25 cellular contexts compared by ENCODE assay signal in genomic region chr5:178801021-178801420, GRCh38. TPM values are rescaled to one million over a fixed set of nuclear protein-coding genes. Genes with fewer than 3 reads are reported as not detected.
DNase-seq lines count a peak whose midpoint lies in the region; ATAC-seq and TF ChIP-seq lines count a peak whose summit lies in the region.
"Had no signal": no experiment of that assay in that cellular context is flagged by ENCODE, and none has a peak within 500 bp of the region (broad histone marks: within the 10 kb centered on the region; RNA-seq: fewer than 3 reads in every experiment).

No MANE protein-coding gene starts in this region.

- no peaks in the 10 kb centered on the region for H3K27me3 ChIP-seq in endodermal cell (ENCODE audit: control insufficient read depth, insufficient read depth, low read length, poor library complexity, severe bottlenecking)
- no peaks in the 10 kb centered on the region for H3K27me3 ChIP-seq in aorta (ENCODE audit: control insufficient read depth in 1 of 2, insufficient read depth in 2 of 2, low read length in 1 of 2)
- H3K27me3 ChIP-seq in testis = no peaks in the 10 kb centered on the region
- H3K27me3 ChIP-seq: BE2C, BLaER1 had no signal

- H3K9me3 Mint-ChIP-seq in chondrocyte (ENCODE audit: low read depth) = peaks cover 23% of the 10 kb centered on the region
- peaks cover 9% of the 10 kb centered on the region for H3K9me3 Mint-ChIP-seq in endodermal cell
- peaks cover 15% of the 10 kb centered on the region for H3K9me3 Mint-ChIP-seq in activated naive CD4-positive, alpha-beta T cell treated with anti-CD3 and anti-CD28 coated beads, Interleukin-2, amount 10 ng/mL, durations not matched to agents 7 days and 5 days

- no peak overlapping the region for H3K9ac ChIP-seq in endodermal cell (ENCODE audit: extremely low read depth, low read length, poor library complexity, severe bottlenecking)
- H3K9ac ChIP-seq: BLaER1 had no signal

- H3K4me3 ChIP-seq in HEK293 (ENCODE audit: low read depth, low read length) (no peak overlapping the region), endodermal cell (ENCODE audit: low read length) (no peak overlapping the region), aorta (ENCODE audit: low read length in 2 of 2) (no peak overlapping the region), testis (no peak overlapping the region)
- H3K4me3 ChIP-seq: BLaER1, GM12878 had no signal

- DNase-seq in chondrocyte (ENCODE audit: low spot score) = peak; percentile 40
- DNase-seq in endodermal cell = peak; percentile 22
- DNase-seq in aorta = no peak
- DNase-seq in activated naive CD4-positive, alpha-beta T cell treated with anti-CD3 and anti-CD28 coated beads, Interleukin-2, amount 10 ng/mL, durations not matched to agents 7 days and 5 days = no peak
- no peak for DNase-seq in testis
- no peak for DNase-seq in left cardiac atrium
- DNase-seq: 8988T; ACHN; BE2C; C1 segment of cervical spinal cord; CD4-positive, alpha-beta memory T cell; CD4-positive, CD25-positive, alpha-beta regulatory T cell; CD8-positive, alpha-beta memory T cell; COR-L47; DMS 273 treated with DMSO at 0.1 percent for 48 hours; DMS153; DMS53; DMS79; DND-41; EL; GDM1 had no signal

- H3K4me1 Mint-ChIP-seq in chondrocyte (ENCODE audit: low read depth) (no peaks in the 10 kb centered on the region), endodermal cell (no peaks in the 10 kb centered on the region)
- no peaks in the 10 kb centered on the region for H3K4me1 Mint-ChIP-seq in activated naive CD4-positive, alpha-beta T cell treated with anti-CD3 and anti-CD28 coated beads, Interleukin-2, amount 10 ng/mL, durations not matched to agents 7 days and 5 days
- H3K4me1 Mint-ChIP-seq: CD4-positive, CD25-positive, alpha-beta regulatory T cell had no signal

- H3K36me3 Mint-ChIP-seq in chondrocyte (ENCODE audit: low read depth) (no peaks in the 10 kb centered on the region), endodermal cell (ENCODE audit: low read depth) (no peaks in the 10 kb centered on the region)
- H3K36me3 Mint-ChIP-seq in activated naive CD4-positive, alpha-beta T cell treated with anti-CD3 and anti-CD28 coated beads, Interleukin-2, amount 10 ng/mL, durations not matched to agents 7 days and 5 days = no peaks in the 10 kb centered on the region
- H3K36me3 Mint-ChIP-seq: CD14-positive monocyte; CD4-positive, alpha-beta memory T cell had no signal

- H3K36me3 ChIP-seq in HEK293 (ENCODE audit: control insufficient read depth in 2 of 2, insufficient read depth in 1 of 2, low read length in 2 of 2) (no peaks in the 10 kb centered on the region), endodermal cell (ENCODE audit: control insufficient read depth, insufficient read depth, low read length) (no peaks in the 10 kb centered on the region), aorta (ENCODE audit: control insufficient read depth in 1 of 2, insufficient read depth in 2 of 2, low read length in 1 of 2) (no peaks in the 10 kb centered on the region), testis (ENCODE audit: low read depth, missing control alignments) (no peaks in the 10 kb centered on the region)
- H3K36me3 ChIP-seq: BLaER1 had no signal

- ATAC-seq in aorta (ENCODE audit: low FRiP score) = peak; percentile 36
- ATAC-seq in left cardiac atrium = no peak
- ATAC-seq: GM12878 had no signal

- WGBS in endodermal cell (ENCODE audit: insufficient coverage in 1 of 2, insufficient read length in 1 of 2), 2 experiments = 79% methylated on average over 5 of the region's 5 CpGs; no CpG with 5 or more reads in 1 of the 2 experiments
- 75 to 81% methylated on average over 5 of the region's 5 CpGs for WGBS in aorta, 2 donors
- 82 to 89% methylated on average over 5 of the region's 5 CpGs for WGBS in testis, 2 donors

- H3K27me3 Mint-ChIP-seq in chondrocyte (ENCODE audit: low read depth) (no peaks in the 10 kb centered on the region), endodermal cell (ENCODE audit: insufficient read depth) (peaks cover 3% of the 10 kb centered on the region)
- H3K27me3 Mint-ChIP-seq in activated naive CD4-positive, alpha-beta T cell treated with anti-CD3 and anti-CD28 coated beads, Interleukin-2, amount 10 ng/mL, durations not matched to agents 7 days and 5 days = no peaks in the 10 kb centered on the region
- H3K27me3 Mint-ChIP-seq: CD4-positive, CD25-positive, alpha-beta regulatory T cell had no signal

- TF ChIP-seq CTCF in HEK293 (tag by site-specific recombination; IDR thresholded peaks at IDR 0.05) (no peak), chondrocyte (IDR thresholded peaks at IDR 0.05) (no peak), endodermal cell (conservative IDR thresholded peaks at IDR 0.05) (no peak), testis (IDR thresholded peaks at IDR 0.05) (no peak)

- H3K27ac Mint-ChIP-seq in chondrocyte (ENCODE audit: unreplicated experiment) (no peak overlapping the region), endodermal cell (no peak overlapping the region)
- no peak overlapping the region for H3K27ac Mint-ChIP-seq in activated naive CD4-positive, alpha-beta T cell treated with anti-CD3 and anti-CD28 coated beads, Interleukin-2, amount 10 ng/mL, durations not matched to agents 7 days and 5 days
- H3K27ac Mint-ChIP-seq: CD14-positive monocyte; CD4-positive, alpha-beta memory T cell; CD4-positive, CD25-positive, alpha-beta regulatory T cell; CD8-positive, alpha-beta memory T cell had no signal

- H3K27ac ChIP-seq in HEK293 (ENCODE audit: extremely low read depth, low read depth, low read length) (no peak overlapping the region), endodermal cell (ENCODE audit: low read depth, low read length) (no peak overlapping the region), aorta (ENCODE audit: low read depth in 1 of 2, low read length in 2 of 2) (no peak overlapping the region), testis (no peak overlapping the region)
- H3K27ac ChIP-seq: BLaER1 had no signal

- POLR2A ChIA-PET in HEK293 (lab: Yijun Ruan, JAX) = no interaction called here

- H3K4me3 Mint-ChIP-seq in chondrocyte (ENCODE audit: unreplicated experiment) = no peak overlapping the region
- no peak overlapping the region for H3K4me3 Mint-ChIP-seq in endodermal cell
- no peak overlapping the region for H3K4me3 Mint-ChIP-seq in activated naive CD4-positive, alpha-beta T cell treated with anti-CD3 and anti-CD28 coated beads, Interleukin-2, amount 10 ng/mL, durations not matched to agents 7 days and 5 days
- H3K4me3 Mint-ChIP-seq: CD14-positive monocyte; CD4-positive, alpha-beta memory T cell; CD4-positive, CD25-positive, alpha-beta regulatory T cell; CD8-positive, alpha-beta memory T cell had no signal

- H3K4me1 ChIP-seq in HEK293 (ENCODE audit: control insufficient read depth, insufficient read depth, low read length) (no peaks in the 10 kb centered on the region), endodermal cell (ENCODE audit: control insufficient read depth, insufficient read depth, low read length) (no peaks in the 10 kb centered on the region), aorta (ENCODE audit: control insufficient read depth in 1 of 2, insufficient read depth in 2 of 2, low read length in 2 of 2) (no peaks in the 10 kb centered on the region), testis (no peaks in the 10 kb centered on the region)
- H3K4me1 ChIP-seq: BE2C had no signal

- H3K9me3 ChIP-seq in HEK293 (ENCODE audit: control insufficient read depth, insufficient read depth, low read depth, low read length) (no peaks in the 10 kb centered on the region), endodermal cell (ENCODE audit: control insufficient read depth, low read length) (peaks cover 8% of the 10 kb centered on the region), aorta (ENCODE audit: control insufficient read depth, low read length) (peaks cover 1% of the 10 kb centered on the region), testis (no peaks in the 10 kb centered on the region)
- H3K9me3 ChIP-seq: BE2C had no signal

- intact Hi-C loops in aorta (cut with DNase I) = no loop called here
- intact Hi-C loops in testis (cut with DNase I; ENCODE audit: low total_unique reads) = no loop called here
- intact Hi-C loops in left cardiac atrium (cut with DNase I) = no loop called here

- CTCF ChIA-PET in HEK293 (lab: Yijun Ruan, JAX) = no interaction called here
- CTCF ChIA-PET in activated naive CD4-positive, alpha-beta T cell treated with anti-CD3 and anti-CD28 coated beads, Interleukin-2, amount 10 ng/mL, durations not matched to agents 7 days and 5 days (lab: Charles Lee) = no interaction called here

- TF ChIP-seq POLR2A in testis (IDR thresholded peaks at IDR 0.05) = no peak

TF ChIP-seq in HEK293, 187 proteins besides CTCF, POLR2A, EP300 and RAD21:
- no peak for TF ChIP-seq ZNF302 (tag by site-specific recombination; IDR thresholded peaks at IDR 0.05; ENCODE audit: low read depth)
- no peak for TF ChIP-seq ZNF184 (tag by site-specific recombination; IDR thresholded peaks at IDR 0.05)
- 0 out of 2 replicates have a peak, but pooled peaks have one; percentile 28 for TF ChIP-seq EGR2 (tag by site-specific recombination; IDR thresholded peaks at IDR 0.05; ENCODE audit: low read depth)
- TF ChIP-seq ZEB2 (tag by site-specific recombination; IDR thresholded peaks at IDR 0.05) = no peak
- no peak for TF ChIP-seq ZSCAN18 (tag by site-specific recombination; IDR thresholded peaks at IDR 0.05)

RNA-seq across cellular contexts. Expression of gene ZNF354B, which starts 58.7 kb away (rescaled TPM):
- total RNA-seq in chondrocyte (12.8 to 13.9 TPM (median 13.4 TPM) in 3 replicates), endodermal cell (10 to 100 TPM; 24.3 to 26.0 TPM), aorta (10 to 100 TPM; 14.4 to 22.9 TPM), testis (10 to 100 TPM; 24.3 to 30.8 TPM), left cardiac atrium (1 to 10 TPM; 8.2 to 9.2 TPM)
- 16.9 TPM for polyA plus RNA-seq in endodermal cell (2013, experiment 1 of 2)
- 17.2 TPM for polyA plus RNA-seq in endodermal cell (2013, experiment 2 of 2)
- polyA plus RNA-seq in aorta (10 to 100 TPM in 1 of 2 donors, 1 to 10 TPM in 1; 2.3 to 16.6 TPM), testis (ENCODE audit: insufficient read depth, low read depth, low replicate concordance) (6.5 TPM)

Comparison
In these comparisons a context has a peak if more than half of its experiments do, and no peak if none do; other contexts are left out.
1. DNase-seq: peak in chondrocyte (single experiment) and endodermal cell (single experiment); none in aorta (0 of 2), activated naive CD4-positive, alpha-beta T cell treated with anti-CD3 and anti-CD28 coated beads, Interleukin-2, amount 10 ng/mL, durations not matched to agents 7 days and 5 days (single experiment), testis (single experiment) and left cardiac atrium (single experiment).